1 cellular context compared by ENCODE assay signal in genomic region chr11:80960331-80961095, GRCh38.
TF ChIP-seq lines count a peak whose summit lies in the region.

No MANE protein-coding gene starts in this region.

TF ChIP-seq in WTC11, 78 proteins besides CTCF, POLR2A, EP300 and RAD21 (continued from another document):
- no peak for TF ChIP-seq CREM (CRISPR knock-in tag; IDR thresholded peaks at IDR 0.05)
- TF ChIP-seq SP1 (CRISPR knock-in tag; conservative IDR thresholded peaks at IDR 0.05) = no peak
- no peak for TF ChIP-seq CBFB (CRISPR knock-in tag; IDR thresholded peaks at IDR 0.05; ENCODE audit: low read depth)
- TF ChIP-seq NR2C2 (CRISPR knock-in tag; IDR thresholded peaks at IDR 0.05) = no peak
- TF ChIP-seq KAT7 (CRISPR knock-in tag; IDR thresholded peaks at IDR 0.05; ENCODE audit: borderline replicate concordance) = no peak
- no peak for TF ChIP-seq IRF1 (CRISPR knock-in tag; IDR thresholded peaks at IDR 0.05)
